1 cellular context compared by ENCODE assay signal in genomic region chr9:31168161-31168560, GRCh38.
TF ChIP-seq lines count a peak whose summit lies in the region.

No MANE protein-coding gene starts in this region.

TF ChIP-seq in WTC11, 78 proteins besides CTCF, POLR2A, EP300 and RAD21 (continued from another document):
- TF ChIP-seq AFF4 (CRISPR knock-in tag; IDR thresholded peaks at IDR 0.05; ENCODE audit: borderline replicate concordance) (no peak), NFYB (CRISPR knock-in tag; conservative IDR thresholded peaks at IDR 0.05; ENCODE audit: low read depth) (no peak), MYBL2 (CRISPR knock-in tag; IDR thresholded peaks at IDR 0.05) (no peak), OVOL2 (CRISPR knock-in tag; IDR thresholded peaks at IDR 0.05; ENCODE audit: borderline replicate concordance) (no peak), ZNF671 (CRISPR knock-in tag; IDR thresholded peaks at IDR 0.05) (no peak), ZNF232 (CRISPR knock-in tag; IDR thresholded peaks at IDR 0.05) (no peak), ZNF121 (CRISPR knock-in tag; IDR thresholded peaks at IDR 0.05) (no peak), NFATC4 (CRISPR knock-in tag; IDR thresholded peaks at IDR 0.05) (no peak), JAZF1 (CRISPR knock-in tag; IDR thresholded peaks at IDR 0.05) (no peak), NR3C1 (CRISPR knock-in tag; conservative IDR thresholded peaks at IDR 0.05; ENCODE audit: low read depth) (no peak), FOXJ3 (CRISPR knock-in tag; IDR thresholded peaks at IDR 0.05; ENCODE audit: borderline replicate concordance) (no peak)
- TF ChIP-seq, protein P1, sequence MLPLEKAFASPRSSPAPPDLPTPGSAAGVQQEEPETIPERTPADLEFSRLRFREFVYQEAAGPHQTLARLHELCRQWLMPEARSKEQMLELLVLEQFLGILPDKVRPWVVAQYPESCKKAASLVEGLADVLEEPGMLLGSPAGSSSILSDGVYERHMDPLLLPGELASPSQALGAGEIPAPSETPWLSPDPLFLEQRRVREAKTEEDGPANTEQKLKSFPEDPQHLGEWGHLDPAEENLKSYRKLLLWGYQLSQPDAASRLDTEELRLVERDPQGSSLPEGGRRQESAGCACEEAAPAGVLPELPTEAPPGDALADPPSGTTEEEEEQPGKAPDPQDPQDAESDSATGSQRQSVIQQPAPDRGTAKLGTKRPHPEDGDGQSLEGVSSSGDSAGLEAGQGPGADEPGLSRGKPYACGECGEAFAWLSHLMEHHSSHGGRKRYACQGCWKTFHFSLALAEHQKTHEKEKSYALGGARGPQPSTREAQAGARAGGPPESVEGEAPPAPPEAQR (CRISPR knock-in tag; IDR thresholded peaks at IDR 0.05) = no peak
- TF ChIP-seq, protein P2, sequence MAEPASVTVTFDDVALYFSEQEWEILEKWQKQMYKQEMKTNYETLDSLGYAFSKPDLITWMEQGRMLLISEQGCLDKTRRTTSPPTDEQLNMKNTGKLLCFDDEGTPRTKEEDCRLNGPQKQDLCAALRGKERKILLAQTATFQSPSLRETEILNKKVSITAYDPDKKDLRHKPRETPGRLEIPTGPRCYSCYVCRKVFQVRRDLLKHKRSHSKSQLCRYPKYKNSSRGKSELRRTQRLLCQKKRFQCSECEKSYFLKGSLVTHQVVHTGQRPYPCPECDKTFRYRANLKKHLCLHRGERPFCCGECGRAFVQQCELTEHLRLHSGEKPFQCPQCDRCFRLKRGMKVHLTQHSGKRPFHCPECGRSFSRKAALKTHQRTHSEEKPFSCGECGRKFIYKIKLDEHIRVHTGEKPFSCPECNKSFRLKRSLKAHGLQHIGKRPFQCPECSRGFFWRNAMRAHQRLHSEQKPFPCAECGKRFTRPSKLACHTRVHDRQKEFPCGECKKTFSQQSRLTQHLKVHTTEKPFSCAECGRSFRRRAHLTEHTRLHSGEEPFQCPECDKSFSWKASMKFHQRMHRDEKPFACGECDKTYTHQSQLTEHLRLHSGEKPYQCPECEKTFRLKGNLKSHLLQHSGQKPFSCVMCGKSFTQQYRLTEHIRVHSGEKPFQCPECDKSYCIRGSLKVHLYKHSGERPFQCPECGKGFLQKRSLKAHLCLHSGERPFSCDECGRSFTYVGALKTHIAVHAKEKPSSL (CRISPR knock-in tag; conservative IDR thresholded peaks at IDR 0.05) = no peak
- TF ChIP-seq, protein P3, sequence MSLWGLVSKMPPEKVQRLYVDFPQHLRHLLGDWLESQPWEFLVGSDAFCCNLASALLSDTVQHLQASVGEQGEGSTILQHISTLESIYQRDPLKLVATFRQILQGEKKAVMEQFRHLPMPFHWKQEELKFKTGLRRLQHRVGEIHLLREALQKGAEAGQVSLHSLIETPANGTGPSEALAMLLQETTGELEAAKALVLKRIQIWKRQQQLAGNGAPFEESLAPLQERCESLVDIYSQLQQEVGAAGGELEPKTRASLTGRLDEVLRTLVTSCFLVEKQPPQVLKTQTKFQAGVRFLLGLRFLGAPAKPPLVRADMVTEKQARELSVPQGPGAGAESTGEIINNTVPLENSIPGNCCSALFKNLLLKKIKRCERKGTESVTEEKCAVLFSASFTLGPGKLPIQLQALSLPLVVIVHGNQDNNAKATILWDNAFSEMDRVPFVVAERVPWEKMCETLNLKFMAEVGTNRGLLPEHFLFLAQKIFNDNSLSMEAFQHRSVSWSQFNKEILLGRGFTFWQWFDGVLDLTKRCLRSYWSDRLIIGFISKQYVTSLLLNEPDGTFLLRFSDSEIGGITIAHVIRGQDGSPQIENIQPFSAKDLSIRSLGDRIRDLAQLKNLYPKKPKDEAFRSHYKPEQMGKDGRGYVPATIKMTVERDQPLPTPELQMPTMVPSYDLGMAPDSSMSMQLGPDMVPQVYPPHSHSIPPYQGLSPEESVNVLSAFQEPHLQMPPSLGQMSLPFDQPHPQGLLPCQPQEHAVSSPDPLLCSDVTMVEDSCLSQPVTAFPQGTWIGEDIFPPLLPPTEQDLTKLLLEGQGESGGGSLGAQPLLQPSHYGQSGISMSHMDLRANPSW (CRISPR knock-in tag; conservative IDR thresholded peaks at IDR 0.05; ENCODE audit: low read depth) = no peak
TF ChIP-seq in WTC11: peak in this region for 0.
